1 cellular context compared by ENCODE assay signal in the genomic region with DNA sequence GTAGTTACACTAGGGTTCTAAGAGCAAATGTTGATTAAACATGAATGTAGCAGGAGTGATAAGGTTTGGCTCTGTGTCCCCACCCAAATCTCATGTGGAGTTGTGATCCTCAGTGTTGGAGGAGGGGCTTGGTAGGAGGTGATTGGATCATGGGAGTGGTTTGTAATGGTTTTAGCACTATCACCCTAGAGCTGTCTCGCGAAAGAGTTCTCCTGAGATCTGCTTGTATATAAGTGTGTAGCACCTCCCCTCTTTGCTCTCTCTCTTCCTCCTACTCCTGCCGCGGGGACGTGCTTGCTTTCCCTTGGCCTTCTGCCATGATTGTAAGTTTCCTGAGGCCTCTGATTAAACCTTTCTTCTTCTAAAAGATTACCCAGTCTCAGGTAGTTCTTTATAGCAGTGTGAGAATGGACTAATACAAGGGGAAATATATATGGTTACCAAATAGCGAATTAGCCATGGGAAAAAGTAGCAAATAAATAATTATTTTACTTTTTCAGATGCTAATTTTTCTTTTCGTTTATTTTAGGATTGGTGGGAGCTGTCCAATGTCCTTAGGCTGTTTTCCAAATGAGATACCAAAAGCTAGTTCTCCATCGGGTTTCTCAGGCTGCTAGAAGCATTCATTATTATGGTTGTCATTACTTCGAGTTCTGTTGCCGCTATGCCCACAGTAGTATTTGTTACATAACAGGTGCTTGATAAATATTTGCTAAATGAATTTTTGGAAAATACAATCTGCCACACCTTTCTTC.
TF ChIP-seq lines count a peak whose summit lies in the region.

No MANE protein-coding gene starts in this region.

TF ChIP-seq in HEK293, 187 proteins besides CTCF, POLR2A, EP300 and RAD21 (continued from another document):
- TF ChIP-seq ZBTB26 (tag by site-specific recombination; optimal IDR thresholded peaks at IDR 0.05): peak; percentile 11
- peak; percentile 98 for TF ChIP-seq ZNF202 (tag by site-specific recombination; IDR thresholded peaks at IDR 0.05; ENCODE audit: borderline replicate concordance)
- TF ChIP-seq SETDB1 (IDR thresholded peaks at IDR 0.05; ENCODE audit: insufficient read length, low read length): peak; percentile 35
- TF ChIP-seq YY2 (tag by site-specific recombination; IDR thresholded peaks at IDR 0.05): no peak
- peak; percentile 94 for TF ChIP-seq MZF1 (tag by site-specific recombination; IDR thresholded peaks at IDR 0.05; ENCODE audit: borderline replicate concordance)
- TF ChIP-seq ZNF549 (tag by site-specific recombination; IDR thresholded peaks at IDR 0.05): no peak
- no peak for TF ChIP-seq ZNF23 (tag by site-specific recombination; IDR thresholded peaks at IDR 0.05; ENCODE audit: borderline replicate concordance)
- peak; percentile 92 for TF ChIP-seq REST (tag by site-specific recombination; IDR thresholded peaks at IDR 0.05)
- no peak for TF ChIP-seq ZNF629 (tag by site-specific recombination; IDR thresholded peaks at IDR 0.05)
- TF ChIP-seq ZSCAN30 (tag by site-specific recombination; IDR thresholded peaks at IDR 0.05): peak; percentile 15; the same call in 1 of the 2 replicates
- TF ChIP-seq RBAK (tag by site-specific recombination; IDR thresholded peaks at IDR 0.05): no peak
- TF ChIP-seq BCL6B (tag by site-specific recombination; IDR thresholded peaks at IDR 0.05): no peak
- no peak for TF ChIP-seq ZFP41 (tag by site-specific recombination; IDR thresholded peaks at IDR 0.05; ENCODE audit: borderline replicate concordance)
